ENCODE assay signal across 17 cellular contexts in genomic region chr12:5500326-5500659, GRCh38.
A peak's percentile ranks its signal among the peaks of the same experiment; 100 is the strongest.
DNase-seq lines count a peak whose midpoint lies in the region; ATAC-seq and TF ChIP-seq lines count a peak whose summit lies in the region.
"Had no signal": no experiment of that assay in that cellular context is flagged by ENCODE, and none has a peak within 500 bp of the region (broad histone marks: within the 10 kb centered on the region; RNA-seq: fewer than 3 reads in every experiment).

No MANE protein-coding gene starts in this region.

- peaks cover 2% of the 10 kb centered on the region for H3K79me2 ChIP-seq in hepatocyte

- TF ChIP-seq CTCF in AG04450 (IDR thresholded peaks at IDR 0.05; ENCODE audit: low read depth, low read length) (no peak), Peyer's patch (IDR thresholded peaks at IDR 0.05) (no peak), hepatocyte (IDR thresholded peaks at IDR 0.05; ENCODE audit: poor library complexity) (no peak), stomach (IDR thresholded peaks at IDR 0.05) (no peak), left ventricle myocardium inferior (IDR thresholded peaks at IDR 0.05; ENCODE audit: borderline replicate concordance) (no peak)

- H3K27ac ChIP-seq in AG04450 (ENCODE audit: low read depth, low read length) (peak overlapping the region; percentile 97), Peyer's patch (peak overlapping the region in 3 of 4 donors; percentile 69 to 88 (median 82)), hepatocyte (peak overlapping the region; percentile 73), stomach (peak overlapping the region in 3 of 5 donors; percentile 15 to 55 (median 22)), left ventricle myocardium inferior (replicated peaks) (no peak overlapping the region)
- H3K27ac ChIP-seq: C4-2B had no signal

- H3K4me3 ChIP-seq in AG04450 (ENCODE audit: low read depth, low read length) (no peak overlapping the region), Peyer's patch (no peak overlapping the region), hepatocyte (no peak overlapping the region), stomach (no peak overlapping the region), left ventricle myocardium inferior (no peak overlapping the region)

- DNase-seq in AG04450 (ENCODE audit: low read depth, low spot score), result no peak
- peak in 1 of 3 donors; percentile 74 for DNase-seq in Peyer's patch
- no peak for DNase-seq in hepatocyte (ENCODE audit: low spot score)
- DNase-seq in stomach, result no peak
- DNase-seq in stimulated activated naive CD8-positive, alpha-beta T cell treated with anti-CD3 and anti-CD28 coated beads, Interleukin-15, Interleukin-2, amounts not matched to agents 100 U/mL and 50 U/mL, for 24 hours, result no peak
- no peak for DNase-seq in 8988T
- no peak for DNase-seq in kidney glomerular epithelial cell (lab: John Stamatoyannopoulos, UW)
- no peak for DNase-seq in left ventricle myocardium inferior
- DNase-seq: CD8-positive, alpha-beta memory T cell; Kasumi-1; NCI-H1417; NCI-H187; NCI-H2227 treated with DMSO at 0.1 percent for 48 hours; NCI-H524 treated with DMSO at 0.1 percent for 48 hours; NCI-H82 had no signal

- TF ChIP-seq POLR2A in Peyer's patch (IDR thresholded peaks at IDR 0.05), result peak in 1 of 2 donors; percentile 23
- TF ChIP-seq POLR2A in stomach (IDR thresholded peaks at IDR 0.05), result no peak

- TF ChIP-seq EP300 in stomach (IDR thresholded peaks at IDR 0.05), result no peak

- no peaks in the 10 kb centered on the region for H3K9me2 ChIP-seq in hepatocyte (replicated peaks; ENCODE audit: insufficient read depth)

- H4K20me1 ChIP-seq in hepatocyte (ENCODE audit: insufficient read depth, poor library complexity, severe bottlenecking), result no peaks in the 10 kb centered on the region

- CTCF ChIA-PET in AG04450 (lab: Charles Lee), result interaction anchor here (0.7 to 1.3 kb wide), 2 partner anchors 11 to 72 kb away, joined by 3 to 6 read pairs; no protein-coding TSS in a partner anchor

- H3K36me3 ChIP-seq in Peyer's patch, result no peaks in the 10 kb centered on the region
- no peaks in the 10 kb centered on the region for H3K36me3 ChIP-seq in hepatocyte (replicated peaks; ENCODE audit: insufficient read depth, low read depth)
- no peaks in the 10 kb centered on the region for H3K36me3 ChIP-seq in stomach
- no peaks in the 10 kb centered on the region for H3K36me3 ChIP-seq in left ventricle myocardium inferior

- intact Hi-C loops in stomach (cut with DNase I; ENCODE audit: low total_unique reads), result no loop called here
- intact Hi-C loops in left ventricle myocardium inferior (cut with micrococcal nuclease), result no loop called here

- H3K27me3 ChIP-seq in AG04450 (ENCODE audit: control insufficient read depth, insufficient read depth, low read length) (no peaks in the 10 kb centered on the region), Peyer's patch (no peaks in the 10 kb centered on the region), hepatocyte (no peaks in the 10 kb centered on the region), stomach (peaks cover 0 to 4% (median 0%) of the 10 kb centered on the region in 3 donors), left ventricle myocardium inferior (ENCODE audit: low read depth) (peaks cover 10% of the 10 kb centered on the region)

- POLR2A ChIA-PET in AG04450 (lab: Yijun Ruan, JAX), result interaction anchor here (0.8 to 2.1 kb wide), 7 partner anchors 11 to 68 kb away, joined by 3 to 11 read pairs (median 5); partner anchors contain the start of gene NTF3

- H3K4me2 ChIP-seq in hepatocyte, result no peak overlapping the region

- 76% methylated on average over 7 of the region's 7 CpGs for WGBS in hepatocyte (ENCODE audit: low lambda C conversion rate, missing lambda C conversion rate)
- 63 to 86% (median 71%) methylated on average over 7 of the region's 7 CpGs for WGBS in stomach, 5 donors

- ATAC-seq in stimulated activated naive CD8-positive, alpha-beta T cell treated with anti-CD3 and anti-CD28 coated beads, Interleukin-15, Interleukin-2, amounts not matched to agents 100 U/mL and 50 U/mL, for 24 hours, result no peak
- ATAC-seq: Panc1 had no signal

- H3K9me3 ChIP-seq in AG04450 (ENCODE audit: control insufficient read depth, insufficient read depth, low read length) (no peaks in the 10 kb centered on the region), Peyer's patch (no peaks in the 10 kb centered on the region), hepatocyte (ENCODE audit: low read depth) (no peaks in the 10 kb centered on the region), stomach (no peaks in the 10 kb centered on the region), left ventricle myocardium inferior (replicated peaks) (no peaks in the 10 kb centered on the region)

- peaks cover 0 to 63% (median 9%) of the 10 kb centered on the region in 4 donors for H3K4me1 ChIP-seq in Peyer's patch
- H3K4me1 ChIP-seq in hepatocyte (ENCODE audit: insufficient read depth), result peaks cover 54% of the 10 kb centered on the region
- H3K4me1 ChIP-seq in stomach, result peaks cover 0 to 11% (median 0%) of the 10 kb centered on the region in 4 donors
- H3K4me1 ChIP-seq in left ventricle myocardium inferior, result no peaks in the 10 kb centered on the region

- no peak overlapping the region for H2AFZ ChIP-seq in hepatocyte
